16 cellular contexts compared by ENCODE assay signal in genomic region chr9:108043585-108043984, GRCh38.
DNase-seq lines count a peak whose midpoint lies in the region; ATAC-seq, FAIRE-seq and TF ChIP-seq lines count a peak whose summit lies in the region.
"Had no signal": no experiment of that assay in that cellular context is flagged by ENCODE, and none has a peak within 500 bp of the region (broad histone marks: within the 10 kb centered on the region; RNA-seq: fewer than 3 reads in every experiment).

No MANE protein-coding gene starts in this region.

- no peak for TF ChIP-seq CTCF in K562 (IDR thresholded peaks at IDR 0.05 in 2 of 3, conservative IDR thresholded peaks at IDR 0.05 in 1 of 3; ENCODE audit: insufficient read depth in 2 of 3, low read depth in 1 of 3, low read length in 3 of 3)

- no peak for TF ChIP-seq POLR2A in K562 (conservative IDR thresholded peaks at IDR 0.05)

- H3K79me2 ChIP-seq in GM23248 (ENCODE audit: insufficient read depth) = no peaks in the 10 kb centered on the region
- no peaks in the 10 kb centered on the region for H3K79me2 ChIP-seq in K562 (ENCODE audit: control insufficient read depth, insufficient read depth, low read length)

- POLR2A ChIA-PET in K562 (lab: Yijun Ruan, JAX) = no interaction called here

- H3K4me3 ChIP-seq in GM23248 = no peak overlapping the region
- no peak overlapping the region for H3K4me3 ChIP-seq in K562
- H3K4me3 ChIP-seq in right cardiac atrium (ENCODE audit: low read length) = no peak overlapping the region
- H3K4me3 ChIP-seq: BLaER1 had no signal

- H4K20me1 ChIP-seq in GM23248 (ENCODE audit: insufficient read depth) (no peaks in the 10 kb centered on the region), K562 (replicated peaks; ENCODE audit: control insufficient read depth, insufficient read depth, low read length) (no peaks in the 10 kb centered on the region)
- H4K20me1 ChIP-seq: BLaER1 had no signal

- no peak for TF ChIP-seq EP300 in K562 (IDR thresholded peaks at IDR 0.05; ENCODE audit: low read length)

- H3K27ac ChIP-seq in GM23248 (no peak overlapping the region), K562 (ENCODE audit: extremely low read depth, low read depth, low read length) (no peak overlapping the region), right cardiac atrium (ENCODE audit: low read length) (no peak overlapping the region)
- H3K27ac ChIP-seq: BLaER1, HL-60 had no signal

- H3K4me2 ChIP-seq in GM23248 (ENCODE audit: unreplicated experiment) (no peak overlapping the region), K562 (ENCODE audit: insufficient read depth, low read length) (no peak overlapping the region)
- H3K4me2 ChIP-seq: BLaER1 had no signal

- intact Hi-C loops in K562 (cut with micrococcal nuclease) (no loop called here), right cardiac atrium (cut with DNase I) (loop anchor here in 1 of 4 donors (10.0 kb wide), 1 partner anchor 229 kb away; no protein-coding TSS in a partner anchor)

- DNase-seq in GM23248 (peak; percentile 32), LHCN-M2 (ENCODE audit: low read depth) (peak; percentile 32), K562 (ENCODE audit: extremely low read depth in 1 of 4, low spot score in 3 of 4) (no peak), right cardiac atrium (no peak), NCI-H510A treated with DMSO at 0.1 percent for 48 hours (lab: John Stamatoyannopoulos, UW) (no peak), NCI-H1694 (lab: John Stamatoyannopoulos, UW) (no peak)
- DNase-seq in activated CD8-positive, alpha-beta memory T cell treated with anti-CD3 and anti-CD28 coated beads, Interleukin-2, amount 50 U/mL, for 48 hours = no peak
- DNase-seq: Calu3; CD8-positive, alpha-beta T cell; DMS79 treated with DMSO at 0.1 percent for 48 hours; GF-D8; GOT3; H7 had no signal

- H3K9ac ChIP-seq in GM23248 (no peak overlapping the region), K562 (ENCODE audit: insufficient read depth in 1 of 2, low read depth in 2 of 2, low read length in 2 of 2) (no peak overlapping the region)
- H3K9ac ChIP-seq: BLaER1 had no signal

- H3K36me3 ChIP-seq in GM23248 (ENCODE audit: low read depth) (no peaks in the 10 kb centered on the region), K562 (ENCODE audit: control insufficient read depth, insufficient read depth, low read length) (no peaks in the 10 kb centered on the region)
- H3K36me3 ChIP-seq: BLaER1 had no signal

- ATAC-seq in K562 (no peak), right cardiac atrium (no peak)
- ATAC-seq: CD8-positive, alpha-beta T cell had no signal

- no TSS peak for BruUV-seq in K562 (replicated peaks; lab: Mats Ljungman, UMichigan)

- TF ChIP-seq RAD21 in K562 (CRISPR knock-in tag; conservative IDR thresholded peaks at IDR 0.05 in 1 of 2, IDR thresholded peaks at IDR 0.05 in 1 of 2) = no peak

- 94 to 98% methylated on average over 1 of the region's 1 CpG for WGBS in GM23248 (ENCODE audit: low coverage in 1 of 2, low lambda C conversion rate in 2 of 2, missing lambda C conversion rate in 2 of 2), 2 experiments
- WGBS in K562 (ENCODE audit: insufficient coverage, low coverage, missing lambda C conversion rate) = 26% methylated on average over 1 of the region's 1 CpG
- WGBS in right cardiac atrium = 86% methylated on average over 1 of the region's 1 CpG

- in situ Hi-C loops in GM23248 (cut with MboI) (no loop called here), K562 (cut with MboI) (no loop called here)

- CTCF ChIA-PET in K562 (lab: Yijun Ruan, JAX; ENCODE audit: low intra/inter-chr PET ratio) = no interaction called here

- no peaks in the 10 kb centered on the region for H3K27me3 ChIP-seq in GM23248 (replicated peaks; ENCODE audit: insufficient read depth)
- no peaks in the 10 kb centered on the region for H3K27me3 ChIP-seq in K562 (ENCODE audit: control insufficient read depth in 2 of 2, insufficient read depth in 2 of 2, low read length in 2 of 2)
- no peaks in the 10 kb centered on the region for H3K27me3 ChIP-seq in right cardiac atrium (ENCODE audit: control insufficient read depth, insufficient read depth)
- H3K27me3 ChIP-seq: BLaER1 had no signal

- no peaks in the 10 kb centered on the region for H3K9me1 ChIP-seq in K562 (ENCODE audit: control insufficient read depth, insufficient read depth, low read length)

- FAIRE-seq in K562 (lab: Jason Lieb, UNC) = no peak
- FAIRE-seq: A204.1 had no signal

- peaks cover 3% of the 10 kb centered on the region for H3K9me3 ChIP-seq in GM23248 (ENCODE audit: low read depth)
- no peaks in the 10 kb centered on the region; the same call in 1 of the 2 replicates for H3K9me3 ChIP-seq in K562 (replicated peaks; ENCODE audit: control insufficient read depth, insufficient read depth, low read depth, low read length)
- no peaks in the 10 kb centered on the region for H3K9me3 ChIP-seq in right cardiac atrium (ENCODE audit: control insufficient read depth, low read length)

- H2AFZ ChIP-seq in GM23248 (no peak overlapping the region), K562 (ENCODE audit: low read depth, low read length) (no peak overlapping the region)

- no peaks in the 10 kb centered on the region for H3K9me2 ChIP-seq in GM23248 (ENCODE audit: insufficient read depth)

- peaks cover 33% of the 10 kb centered on the region for H3K4me1 ChIP-seq in GM23248 (ENCODE audit: insufficient read depth)
- H3K4me1 ChIP-seq in K562 (replicated peaks in 1 of 2; ENCODE audit: control insufficient read depth in 2 of 2, insufficient read depth in 2 of 2, low read length in 2 of 2) = peaks cover 0 to 13% of the 10 kb centered on the region in 2 experiments; a peak in 4 of 5 replicates
- no peaks in the 10 kb centered on the region for H3K4me1 ChIP-seq in right cardiac atrium (ENCODE audit: control insufficient read depth, insufficient read depth, low read length)
- H3K4me1 ChIP-seq: BLaER1 had no signal

- H3F3A ChIP-seq in GM23248 (ENCODE audit: insufficient read depth) = peaks cover 36% of the 10 kb centered on the region

TF ChIP-seq in K562, 482 proteins besides CTCF, POLR2A, EP300 and RAD21 (continues in another document):
- TF ChIP-seq, protein P1, sequence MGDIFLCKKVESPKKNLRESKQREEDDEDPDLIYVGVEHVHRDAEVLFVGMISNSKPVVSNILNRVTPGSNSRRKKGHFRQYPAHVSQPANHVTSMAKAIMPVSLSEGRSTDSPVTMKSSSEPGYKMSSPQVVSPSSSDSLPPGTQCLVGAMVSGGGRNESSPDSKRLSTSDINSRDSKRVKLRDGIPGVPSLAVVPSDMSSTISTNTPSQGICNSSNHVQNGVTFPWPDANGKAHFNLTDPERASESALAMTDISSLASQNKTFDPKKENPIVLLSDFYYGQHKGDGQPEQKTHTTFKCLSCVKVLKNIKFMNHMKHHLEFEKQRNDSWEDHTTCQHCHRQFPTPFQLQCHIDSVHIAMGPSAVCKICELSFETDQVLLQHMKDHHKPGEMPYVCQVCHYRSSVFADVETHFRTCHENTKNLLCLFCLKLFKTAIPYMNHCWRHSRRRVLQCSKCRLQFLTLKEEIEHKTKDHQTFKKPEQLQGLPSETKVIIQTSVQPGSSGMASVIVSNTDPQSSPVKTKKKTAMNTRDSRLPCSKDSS (IDR thresholded peaks at IDR 0.05; ENCODE audit: low read depth, partially characterized antibody) = peak; percentile 63
- peak; percentile 58; the same call in 1 of the 2 replicates for TF ChIP-seq ZNF24 (IDR thresholded peaks at IDR 0.05)
- TF ChIP-seq KAT2B (IDR thresholded peaks at IDR 0.05; ENCODE audit: low read depth, low read length) = no peak
- TF ChIP-seq, protein P2, sequence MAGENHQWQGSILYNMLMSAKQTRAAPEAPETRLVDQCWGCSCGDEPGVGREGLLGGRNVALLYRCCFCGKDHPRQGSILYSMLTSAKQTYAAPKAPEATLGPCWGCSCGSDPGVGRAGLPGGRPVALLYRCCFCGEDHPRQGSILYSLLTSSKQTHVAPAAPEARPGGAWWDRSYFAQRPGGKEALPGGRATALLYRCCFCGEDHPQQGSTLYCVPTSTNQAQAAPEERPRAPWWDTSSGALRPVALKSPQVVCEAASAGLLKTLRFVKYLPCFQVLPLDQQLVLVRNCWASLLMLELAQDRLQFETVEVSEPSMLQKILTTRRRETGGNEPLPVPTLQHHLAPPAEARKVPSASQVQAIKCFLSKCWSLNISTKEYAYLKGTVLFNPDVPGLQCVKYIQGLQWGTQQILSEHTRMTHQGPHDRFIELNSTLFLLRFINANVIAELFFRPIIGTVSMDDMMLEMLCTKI (IDR thresholded peaks at IDR 0.05; ENCODE audit: partially characterized antibody) = no peak
- no peak for TF ChIP-seq CHD4 (IDR thresholded peaks at IDR 0.05; ENCODE audit: insufficient read depth, insufficient replicate concordance, low read depth, low read length, poor library complexity, severe bottlenecking)
- no peak for TF ChIP-seq FOXO4 (CRISPR knock-in tag; IDR thresholded peaks at IDR 0.05)
- TF ChIP-seq, protein P3, sequence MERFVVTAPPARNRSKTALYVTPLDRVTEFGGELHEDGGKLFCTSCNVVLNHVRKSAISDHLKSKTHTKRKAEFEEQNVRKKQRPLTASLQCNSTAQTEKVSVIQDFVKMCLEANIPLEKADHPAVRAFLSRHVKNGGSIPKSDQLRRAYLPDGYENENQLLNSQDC (CRISPR knock-in tag; IDR thresholded peaks at IDR 0.05) = no peak
- peak; percentile 48; the same call in 1 of the 2 replicates for TF ChIP-seq MAFK (IDR thresholded peaks at IDR 0.05; ENCODE audit: low read length)
- no peak for TF ChIP-seq ELF2 (CRISPR knock-in tag; IDR thresholded peaks at IDR 0.05)
- no peak for TF ChIP-seq BACH1 (tag; IDR thresholded peaks at IDR 0.05)
- TF ChIP-seq SMARCC2 (IDR thresholded peaks at IDR 0.05; ENCODE audit: low read depth) = no peak
- no peak for TF ChIP-seq ZNF445 (CRISPR knock-in tag; IDR thresholded peaks at IDR 0.05; ENCODE audit: low read depth)
- TF ChIP-seq JUNB (CRISPR knock-in tag; conservative IDR thresholded peaks at IDR 0.05) = no peak

Comparison
In these comparisons a context has a peak if more than half of its experiments do, and no peak if none do; other contexts are left out.
1. DNase-seq: peak in GM23248 (single experiment) and LHCN-M2 (single experiment); none in K562 (0 of 4), activated CD8-positive, alpha-beta memory T cell treated with anti-CD3 and anti-CD28 coated beads, Interleukin-2, amount 50 U/mL, for 48 hours (single experiment), right cardiac atrium (0 of 3), NCI-H510A treated with DMSO at 0.1 percent for 48 hours (single experiment) and NCI-H1694 (single experiment).